Comparison of ENCODE assay signal across 8 cellular contexts in the genomic region with DNA sequence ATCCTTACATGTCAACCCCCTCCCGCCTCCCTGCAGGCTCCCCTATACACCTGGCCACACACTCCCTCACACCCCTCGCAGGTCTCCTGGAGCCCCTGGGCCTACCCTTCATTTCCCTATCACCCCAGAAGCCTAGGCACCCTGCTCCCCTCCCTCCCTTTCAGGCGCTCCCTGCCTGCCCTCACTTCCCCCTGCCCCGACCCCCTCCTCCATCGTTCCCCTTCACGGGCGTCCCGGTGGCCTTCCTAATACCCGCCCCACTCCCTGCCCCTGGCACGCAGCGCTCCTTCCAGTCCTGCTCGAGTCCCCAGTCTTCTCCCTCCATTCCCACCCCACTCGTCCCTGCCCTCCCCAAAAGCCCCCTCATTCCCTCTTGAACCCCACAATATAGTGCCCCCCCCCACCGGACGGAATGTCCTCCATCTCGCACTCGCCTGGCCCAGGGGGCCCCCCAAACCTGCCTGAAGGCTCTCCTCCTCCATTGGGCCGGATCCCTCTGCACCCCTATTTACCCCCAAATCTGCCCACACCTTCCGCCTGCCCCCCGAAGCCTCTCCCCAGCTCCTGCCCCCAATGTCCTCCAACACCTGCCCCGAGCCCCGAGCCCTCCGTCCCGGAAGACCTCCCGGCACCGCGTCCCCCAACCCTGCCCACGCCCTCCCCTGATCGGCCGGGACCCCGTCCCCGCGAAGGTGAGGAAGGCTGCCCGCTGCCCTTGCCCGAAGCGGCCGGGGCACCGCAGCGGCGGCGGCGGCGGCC. TPM values are rescaled to one million over a fixed set of nuclear protein-coding genes. Genes with fewer than 3 reads are reported as not detected.
DNase-seq lines count a peak whose midpoint lies in the region; ATAC-seq and TF ChIP-seq lines count a peak whose summit lies in the region.

No MANE protein-coding gene starts in this region.

- H3K4me3 ChIP-seq in PC-3 (ENCODE audit: low read length): peak overlapping the region; percentile 74
- H3K4me3 ChIP-seq in lower lobe of right lung: peak overlapping the region; percentile 88
- peak overlapping the region; percentile 60 to 78 (median 73) for H3K4me3 ChIP-seq in thyroid gland (replicated peaks in 1 of 3)

- POLR2A ChIA-PET in PC-3 (lab: Charles Lee; ENCODE audit: unreplicated experiment) (no interaction called here), MCF 10A (lab: Yijun Ruan, JAX) (no interaction called here)

- peaks cover 22% of the 10 kb centered on the region for H3K79me2 ChIP-seq in PC-3 (ENCODE audit: low read length)

- peak overlapping the region; percentile 61; the same call in 1 of the 2 replicates for H2AFZ ChIP-seq in PC-3 (ENCODE audit: low read length)

- no peak for DNase-seq in PC-3
- DNase-seq in MCF 10A (ENCODE audit: unreplicated experiment): no peak
- DNase-seq in lower lobe of right lung: peak; percentile 52
- peak; percentile 38 to 48 for DNase-seq in thyroid gland
- DNase-seq in kidney glomerular epithelial cell (lab: John Stamatoyannopoulos, UW): no peak
- DNase-seq in DMS79 (lab: John Stamatoyannopoulos, UW): no peak

- H4K20me1 ChIP-seq in PC-3 (ENCODE audit: low read length): no peaks in the 10 kb centered on the region

- H3K27me3 Mint-ChIP-seq in MCF 10A (ENCODE audit: insufficient read depth, unreplicated experiment): no peaks in the 10 kb centered on the region

- ATAC-seq in GM21381 (IDR thresholded peaks at IDR 0.05; ENCODE audit: unreplicated experiment): peak; percentile 6
- ATAC-seq in PC-3: no peak
- ATAC-seq in lower lobe of right lung: peak; percentile 2 to 19

- CTCF ChIA-PET in PC-3 (lab: Charles Lee) (no interaction called here), MCF 10A (lab: Yijun Ruan, JAX) (no interaction called here)

- intact Hi-C loops in PC-3 (cut with micrococcal nuclease): no loop called here
- intact Hi-C loops in MCF 10A (cut with micrococcal nuclease): no loop called here
- intact Hi-C loops in lower lobe of right lung (cut with DNase I): no loop called here
- intact Hi-C loops in thyroid gland (cut with DNase I): no loop called here

- WGBS in thyroid gland, 2 donors: 4 to 5% methylated on average over 19 to 26 of the region's 43 CpGs

- H3K4me2 ChIP-seq in PC-3 (ENCODE audit: low read length): peak overlapping the region; percentile 85

- H3K9me3 Mint-ChIP-seq in MCF 10A (ENCODE audit: unreplicated experiment): no peaks in the 10 kb centered on the region

- H3K27ac Mint-ChIP-seq in MCF 10A (ENCODE audit: low read depth, unreplicated experiment): no peak overlapping the region

- H3F3A ChIP-seq in PC-3 (ENCODE audit: low read length, unreplicated experiment): no peaks in the 10 kb centered on the region

- no peaks in the 10 kb centered on the region for H3K36me3 Mint-ChIP-seq in MCF 10A (ENCODE audit: insufficient read depth, unreplicated experiment)

- peak overlapping the region; percentile 71 for H3K27ac ChIP-seq in 22Rv1
- H3K27ac ChIP-seq in PC-3 (ENCODE audit: low read length): no peak overlapping the region
- peak overlapping the region; percentile 41 for H3K27ac ChIP-seq in lower lobe of right lung
- peak overlapping the region in 1 of 3 donors; percentile 45 for H3K27ac ChIP-seq in thyroid gland

- H3K4me1 ChIP-seq in PC-3 (ENCODE audit: insufficient read depth, low read length) (no peaks in the 10 kb centered on the region), lower lobe of right lung (peaks cover 4% of the 10 kb centered on the region), thyroid gland (peaks cover 14 to 18% of the 10 kb centered on the region in 2 donors)

- H3K9me2 ChIP-seq in PC-3 (replicated peaks; ENCODE audit: low read length): no peaks in the 10 kb centered on the region

- no peak for TF ChIP-seq CTCF in 22Rv1 (IDR thresholded peaks at IDR 0.05)
- no peak for TF ChIP-seq CTCF in PC-3 (conservative IDR thresholded peaks at IDR 0.05; ENCODE audit: low read depth, low read length)
- no peak for TF ChIP-seq CTCF in MCF 10A (IDR thresholded peaks at IDR 0.05; ENCODE audit: unreplicated experiment)
- TF ChIP-seq CTCF in lower lobe of right lung (IDR thresholded peaks at IDR 0.05): no peak
- no peak for TF ChIP-seq CTCF in thyroid gland (IDR thresholded peaks at IDR 0.05)

- H3K36me3 ChIP-seq in PC-3 (ENCODE audit: low read depth, low read length): no peaks in the 10 kb centered on the region
- no peaks in the 10 kb centered on the region for H3K36me3 ChIP-seq in lower lobe of right lung
- H3K36me3 ChIP-seq in thyroid gland: no peaks in the 10 kb centered on the region

- H3K4me3 Mint-ChIP-seq in MCF 10A (ENCODE audit: unreplicated experiment): peak overlapping the region; percentile 67

- H3K27me3 ChIP-seq in PC-3 (ENCODE audit: low read length): no peaks in the 10 kb centered on the region
- no peaks in the 10 kb centered on the region for H3K27me3 ChIP-seq in lower lobe of right lung (ENCODE audit: low read depth)
- H3K27me3 ChIP-seq in thyroid gland: no peaks in the 10 kb centered on the region

- no peak for TF ChIP-seq POLR2A in thyroid gland (IDR thresholded peaks at IDR 0.05)

- H3K9me3 ChIP-seq in PC-3 (ENCODE audit: low read length) (no peaks in the 10 kb centered on the region), lower lobe of right lung (no peaks in the 10 kb centered on the region), thyroid gland (no peaks in the 10 kb centered on the region)

- BruUV-seq in PC-3 (replicated peaks; lab: Mats Ljungman, UMichigan): no TSS peak
- BruUV-seq in MCF 10A (replicated peaks; lab: Mats Ljungman, UMichigan): no TSS peak

- peak overlapping the region; percentile 60 for H3K9ac ChIP-seq in PC-3 (ENCODE audit: low read length)

- peaks cover 6% of the 10 kb centered on the region for H3K4me1 Mint-ChIP-seq in MCF 10A (ENCODE audit: insufficient read depth, unreplicated experiment)

RNA-seq across cellular contexts. Expression of gene STRBP, which starts 0.7 kb away (rescaled TPM):
- total RNA-seq in PC-3 (2014; rRNA removed) (15.6 and 19.2 TPM in 2 replicates), MCF 10A (2022) (9.4 and 13.1 TPM in 2 replicates), lower lobe of right lung (23.7 TPM), thyroid gland (10 to 100 TPM; 29.3 to 52.2 (median 43.9) TPM)

Comparison
In these comparisons a context has a peak if more than half of its experiments do, and no peak if none do; other contexts are left out.
1. DNase-seq: peak in lower lobe of right lung (single experiment) and thyroid gland (2 of 2); none in PC-3 (single experiment), MCF 10A (single experiment), kidney glomerular epithelial cell (single experiment) and DMS79 (single experiment).
2. Peak in every context shown above with its lines, with median percentiles within 50 percentile points of each other: H3K4me3 ChIP-seq.